Comparison of ENCODE assay signal across 1 cellular context in the genomic region with DNA sequence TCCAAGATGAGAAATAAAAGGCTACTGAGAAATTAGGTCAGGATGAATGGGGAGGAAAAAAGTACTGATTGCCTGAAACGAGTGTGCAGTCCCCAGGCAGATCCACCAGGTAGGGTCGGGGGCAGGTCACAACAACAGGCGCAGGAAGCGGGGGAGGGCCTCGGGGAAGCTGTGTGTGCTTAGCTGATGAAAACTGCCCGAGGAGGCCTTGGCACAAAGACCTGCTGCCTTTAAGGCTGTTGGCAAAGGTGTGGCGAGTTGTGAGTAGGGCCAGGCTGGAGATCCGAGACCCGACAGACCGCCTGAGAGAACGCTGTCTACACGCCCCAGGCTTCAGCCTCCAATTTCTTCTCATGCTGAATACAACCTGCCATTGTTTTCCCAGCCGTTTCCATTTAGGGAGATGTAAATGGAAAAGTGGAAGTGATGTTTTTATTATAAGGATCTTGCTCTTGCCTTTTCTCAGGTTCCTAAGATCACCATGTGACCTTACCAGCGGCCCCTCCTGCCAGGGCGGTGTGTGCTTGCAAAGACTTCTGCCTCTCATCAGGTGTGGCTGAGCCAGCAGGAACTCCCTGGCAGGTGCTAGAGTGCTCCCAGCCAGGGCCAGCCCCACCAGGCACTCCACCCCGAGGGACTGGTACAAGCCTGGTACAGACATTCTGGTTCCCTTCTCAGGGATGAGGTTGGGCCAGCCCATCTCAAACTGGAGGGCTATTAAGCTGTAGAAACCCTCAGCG.
TF ChIP-seq lines count a peak whose summit lies in the region.

No MANE protein-coding gene starts in this region.

TF ChIP-seq in H1, 55 proteins besides CTCF, POLR2A, EP300 and RAD21 (continued from another document):
- TF ChIP-seq, protein P1, sequence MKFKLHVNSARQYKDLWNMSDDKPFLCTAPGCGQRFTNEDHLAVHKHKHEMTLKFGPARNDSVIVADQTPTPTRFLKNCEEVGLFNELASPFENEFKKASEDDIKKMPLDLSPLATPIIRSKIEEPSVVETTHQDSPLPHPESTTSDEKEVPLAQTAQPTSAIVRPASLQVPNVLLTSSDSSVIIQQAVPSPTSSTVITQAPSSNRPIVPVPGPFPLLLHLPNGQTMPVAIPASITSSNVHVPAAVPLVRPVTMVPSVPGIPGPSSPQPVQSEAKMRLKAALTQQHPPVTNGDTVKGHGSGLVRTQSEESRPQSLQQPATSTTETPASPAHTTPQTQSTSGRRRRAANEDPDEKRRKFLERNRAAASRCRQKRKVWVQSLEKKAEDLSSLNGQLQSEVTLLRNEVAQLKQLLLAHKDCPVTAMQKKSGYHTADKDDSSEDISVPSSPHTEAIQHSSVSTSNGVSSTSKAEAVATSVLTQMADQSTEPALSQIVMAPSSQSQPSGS (IDR thresholded peaks at IDR 0.05; ENCODE audit: low read length) = no peak
- no peak for TF ChIP-seq BCL11A (IDR thresholded peaks at IDR 0.05; ENCODE audit: low read depth in 2 of 2, low read length in 2 of 2)
- TF ChIP-seq SIN3A (conservative IDR thresholded peaks at IDR 0.05 in 1 of 2, IDR thresholded peaks at IDR 0.05 in 1 of 2; ENCODE audit: low read depth in 1 of 2, low read length in 2 of 2) = no peak
- no peak for TF ChIP-seq CTBP2 (IDR thresholded peaks at IDR 0.05; ENCODE audit: borderline replicate concordance, insufficient read depth, insufficient read length, low read length)
- no peak for TF ChIP-seq SP2 (IDR thresholded peaks at IDR 0.05; ENCODE audit: low read length)
- TF ChIP-seq ZNF274 (IDR thresholded peaks at IDR 0.05; ENCODE audit: borderline replicate concordance, extremely low read depth, low read length) = no peak
- TF ChIP-seq ASH2L (IDR thresholded peaks at IDR 0.05; ENCODE audit: low read length) = no peak
- TF ChIP-seq, protein P2, sequence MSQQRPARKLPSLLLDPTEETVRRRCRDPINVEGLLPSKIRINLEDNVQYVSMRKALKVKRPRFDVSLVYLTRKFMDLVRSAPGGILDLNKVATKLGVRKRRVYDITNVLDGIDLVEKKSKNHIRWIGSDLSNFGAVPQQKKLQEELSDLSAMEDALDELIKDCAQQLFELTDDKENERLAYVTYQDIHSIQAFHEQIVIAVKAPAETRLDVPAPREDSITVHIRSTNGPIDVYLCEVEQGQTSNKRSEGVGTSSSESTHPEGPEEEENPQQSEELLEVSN (IDR thresholded peaks at IDR 0.05) = no peak
- no peak for TF ChIP-seq YY1 (IDR thresholded peaks at IDR 0.05; ENCODE audit: low read depth, low read length)
- no peak for TF ChIP-seq FOSL1 (IDR thresholded peaks at IDR 0.05; ENCODE audit: insufficient read depth, low read depth, low read length)
- no peak for TF ChIP-seq JUND (IDR thresholded peaks at IDR 0.05; ENCODE audit: low read length)
- TF ChIP-seq CHD2 (IDR thresholded peaks at IDR 0.05; ENCODE audit: low read length) = no peak
- TF ChIP-seq, protein P3, sequence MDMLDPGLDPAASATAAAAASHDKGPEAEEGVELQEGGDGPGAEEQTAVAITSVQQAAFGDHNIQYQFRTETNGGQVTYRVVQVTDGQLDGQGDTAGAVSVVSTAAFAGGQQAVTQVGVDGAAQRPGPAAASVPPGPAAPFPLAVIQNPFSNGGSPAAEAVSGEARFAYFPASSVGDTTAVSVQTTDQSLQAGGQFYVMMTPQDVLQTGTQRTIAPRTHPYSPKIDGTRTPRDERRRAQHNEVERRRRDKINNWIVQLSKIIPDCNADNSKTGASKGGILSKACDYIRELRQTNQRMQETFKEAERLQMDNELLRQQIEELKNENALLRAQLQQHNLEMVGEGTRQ (IDR thresholded peaks at IDR 0.05; ENCODE audit: low read length) = no peak
